Comparison of ENCODE assay signal across 31 cellular contexts in genomic region chr2:14881663-14882327, GRCh38.
"Had no signal": no experiment of that assay in that cellular context is flagged by ENCODE, and none has a peak within 500 bp of the region (broad histone marks: within the 10 kb centered on the region; RNA-seq: fewer than 3 reads in every experiment).

No MANE protein-coding gene starts in this region.

- DNase-seq: activated CD4-positive, alpha-beta memory T cell treated with anti-CD3 and anti-CD28 coated beads, Interleukin-2, amount 10 ng/mL, durations not matched to agents 7 days and 5 days; activated CD4-positive, alpha-beta T cell treated with anti-CD3 and anti-CD28 coated beads for 1 hour; activated CD4-positive, alpha-beta T cell treated with anti-CD3 and anti-CD28 coated beads for 48 hours; activated CD4-positive, CD25-positive, alpha-beta regulatory T cell; activated CD8-positive, alpha-beta memory T cell treated with anti-CD3 and anti-CD28 coated beads for 24 hours; activated CD8-positive, alpha-beta memory T cell treated with anti-CD3 and anti-CD28 coated beads, Interleukin-2, amount 10 ng/mL, durations not matched to agents 7 days and 5 days; activated CD8-positive, alpha-beta memory T cell treated with anti-CD3 and anti-CD28 coated beads, Interleukin-2, amount 50 U/mL, for 48 hours; activated effector memory CD4-positive, alpha-beta T cell treated with anti-CD3 and anti-CD28 coated beads, Interleukin-2, amount 50 U/mL, for 16 hours; activated naive CD4-positive, alpha-beta T cell; activated naive CD8-positive, alpha-beta T cell treated with anti-CD3 and anti-CD28 coated beads, Interleukin-2, amount 10 ng/mL, durations not matched to agents 7 days and 5 days; activated T-cell treated with anti-CD3 and anti-CD28 coated beads, Interleukin-2, amount 50 U/mL, for 1 hour; activated T-cell treated with anti-CD3 and anti-CD28 coated beads, Interleukin-2, amount 50 U/mL, for 72 hours; amygdala; brain microvascular endothelial cell; central memory CD4-positive, alpha-beta T cell; MM.1S; MV-4-11; NCI-H1092; NCI-H1436 treated with DMSO at 0.1 percent for 48 hours; NCI-H1694 treated with DMSO at 0.1 percent for 48 hours; NCI-H2029; NCI-H345; NCI-H524 treated with DMSO at 0.1 percent for 48 hours; SHP77; SJCRH30; T1000; WERI-Rb-1 had no signal

- H3K27me3 ChIP-seq: brain microvascular endothelial cell, SJCRH30 had no signal

- ATAC-seq: activated CD8-positive, alpha-beta memory T cell treated with anti-CD3 and anti-CD28 coated beads, Interleukin-2, amount 10 ng/mL, durations not matched to agents 7 days and 5 days; activated T-cell treated with anti-CD3 and anti-CD28 coated beads, Interleukin-2, amount 50 U/mL, for 72 hours; activated T-helper 17 cell treated with anti-CD3 and anti-CD28 coated beads, Interleukin-2, amount 50 U/mL, for 72 hours; K562 had no signal

- H3K27ac Mint-ChIP-seq: activated CD4-positive, alpha-beta memory T cell treated with anti-CD3 and anti-CD28 coated beads, Interleukin-2, amount 10 ng/mL, durations not matched to agents 7 days and 5 days; activated CD8-positive, alpha-beta memory T cell treated with anti-CD3 and anti-CD28 coated beads, Interleukin-2, amount 10 ng/mL, durations not matched to agents 7 days and 5 days; activated naive CD4-positive, alpha-beta T cell treated with anti-CD3 and anti-CD28 coated beads, Interleukin-2, amount 50 U/mL, for 24 hours; activated naive CD8-positive, alpha-beta T cell treated with anti-CD3 and anti-CD28 coated beads, Interleukin-2, amount 10 ng/mL, durations not matched to agents 7 days and 5 days; activated T-cell treated with anti-CD3 and anti-CD28 coated beads, Interleukin-2, amount 50 U/mL, for 72 hours; activated T-helper 17 cell treated with anti-CD3 and anti-CD28 coated beads, Interleukin-2, amount 50 U/mL, for 72 hours had no signal

- H3K4me3 Mint-ChIP-seq: activated CD4-positive, alpha-beta memory T cell treated with anti-CD3 and anti-CD28 coated beads, Interleukin-2, amount 10 ng/mL, durations not matched to agents 7 days and 5 days; activated CD8-positive, alpha-beta memory T cell treated with anti-CD3 and anti-CD28 coated beads, Interleukin-2, amount 10 ng/mL, durations not matched to agents 7 days and 5 days; activated naive CD4-positive, alpha-beta T cell treated with anti-CD3 and anti-CD28 coated beads, Interleukin-2, amount 50 U/mL, for 24 hours; activated naive CD8-positive, alpha-beta T cell treated with anti-CD3 and anti-CD28 coated beads, Interleukin-2, amount 10 ng/mL, durations not matched to agents 7 days and 5 days; activated T-cell treated with anti-CD3 and anti-CD28 coated beads, Interleukin-2, amount 50 U/mL, for 72 hours; activated T-helper 17 cell treated with anti-CD3 and anti-CD28 coated beads, Interleukin-2, amount 50 U/mL, for 72 hours had no signal

- H3K4me1 Mint-ChIP-seq: activated CD4-positive, alpha-beta memory T cell treated with anti-CD3 and anti-CD28 coated beads, Interleukin-2, amount 10 ng/mL, durations not matched to agents 7 days and 5 days; activated CD8-positive, alpha-beta memory T cell treated with anti-CD3 and anti-CD28 coated beads, Interleukin-2, amount 10 ng/mL, durations not matched to agents 7 days and 5 days; activated naive CD4-positive, alpha-beta T cell treated with anti-CD3 and anti-CD28 coated beads, Interleukin-2, amount 50 U/mL, for 24 hours; activated naive CD8-positive, alpha-beta T cell treated with anti-CD3 and anti-CD28 coated beads, Interleukin-2, amount 10 ng/mL, durations not matched to agents 7 days and 5 days; activated T-helper 17 cell treated with anti-CD3 and anti-CD28 coated beads, Interleukin-2, amount 50 U/mL, for 72 hours had no signal

- H3K27ac ChIP-seq: brain microvascular endothelial cell, SJCRH30, SK-N-MC, WERI-Rb-1 had no signal

- H3K4me3 ChIP-seq: K562, SJCRH30, SK-N-MC had no signal

- H3K27me3 Mint-ChIP-seq: activated CD4-positive, alpha-beta memory T cell treated with anti-CD3 and anti-CD28 coated beads, Interleukin-2, amount 10 ng/mL, durations not matched to agents 7 days and 5 days; activated CD8-positive, alpha-beta memory T cell treated with anti-CD3 and anti-CD28 coated beads, Interleukin-2, amount 10 ng/mL, durations not matched to agents 7 days and 5 days; activated naive CD4-positive, alpha-beta T cell treated with anti-CD3 and anti-CD28 coated beads, Interleukin-2, amount 50 U/mL, for 24 hours; activated T-helper 17 cell treated with anti-CD3 and anti-CD28 coated beads, Interleukin-2, amount 50 U/mL, for 72 hours had no signal

- H3K4me1 ChIP-seq: SJCRH30 had no signal

- H3K9me3 ChIP-seq: SJCRH30 had no signal

- H3K36me3 Mint-ChIP-seq: activated CD8-positive, alpha-beta memory T cell treated with anti-CD3 and anti-CD28 coated beads, Interleukin-2, amount 10 ng/mL, durations not matched to agents 7 days and 5 days; activated naive CD4-positive, alpha-beta T cell treated with anti-CD3 and anti-CD28 coated beads, Interleukin-2, amount 50 U/mL, for 24 hours; activated naive CD8-positive, alpha-beta T cell treated with anti-CD3 and anti-CD28 coated beads, Interleukin-2, amount 10 ng/mL, durations not matched to agents 7 days and 5 days had no signal

- H3K9me3 Mint-ChIP-seq: activated CD4-positive, alpha-beta memory T cell treated with anti-CD3 and anti-CD28 coated beads, Interleukin-2, amount 10 ng/mL, durations not matched to agents 7 days and 5 days; activated naive CD4-positive, alpha-beta T cell treated with anti-CD3 and anti-CD28 coated beads, Interleukin-2, amount 50 U/mL, for 24 hours; activated naive CD8-positive, alpha-beta T cell treated with anti-CD3 and anti-CD28 coated beads, Interleukin-2, amount 10 ng/mL, durations not matched to agents 7 days and 5 days; activated T-cell treated with anti-CD3 and anti-CD28 coated beads, Interleukin-2, amount 50 U/mL, for 72 hours; activated T-helper 17 cell treated with anti-CD3 and anti-CD28 coated beads, Interleukin-2, amount 50 U/mL, for 72 hours had no signal

- H3K36me3 ChIP-seq: brain microvascular endothelial cell, SJCRH30, WERI-Rb-1 had no signal
